Comparison of ENCODE assay signal across 1 cellular context in genomic region chr3:98800401-98800800, GRCh38.
TF ChIP-seq lines count a peak whose summit lies in the region.

No MANE protein-coding gene starts in this region.

TF ChIP-seq in HepG2, 621 proteins besides CTCF, POLR2A, EP300 and RAD21 (continued from another document):
- TF ChIP-seq ZNF691 (CRISPR knock-in tag; IDR thresholded peaks at IDR 0.05; ENCODE audit: borderline replicate concordance, low read depth) (no peak), GPN1 (CRISPR knock-in tag; IDR thresholded peaks at IDR 0.05; ENCODE audit: borderline replicate concordance) (no peak), ZNF772 (CRISPR knock-in tag; IDR thresholded peaks at IDR 0.05) (no peak), ZNF605 (CRISPR knock-in tag; IDR thresholded peaks at IDR 0.05) (no peak), ZNF530 (CRISPR knock-in tag; IDR thresholded peaks at IDR 0.05; ENCODE audit: low read depth) (no peak), DNMT1 (CRISPR knock-in tag; IDR thresholded peaks at IDR 0.05) (no peak), HOXA9 (CRISPR knock-in tag; IDR thresholded peaks at IDR 0.05; ENCODE audit: borderline replicate concordance) (no peak), ZNF318 (CRISPR knock-in tag; IDR thresholded peaks at IDR 0.05) (no peak)
